ENCODE assay signal across 1 cellular context in genomic region chr18:42533010-42533409, GRCh38.
TF ChIP-seq lines count a peak whose summit lies in the region.

No MANE protein-coding gene starts in this region.

TF ChIP-seq in GM23338, 12 proteins besides CTCF, POLR2A, EP300 and RAD21:
- TF ChIP-seq ZNF462 (CRISPR knock-in tag; IDR thresholded peaks at IDR 0.05) (no peak), CREB1 (CRISPR knock-in tag; IDR thresholded peaks at IDR 0.05; ENCODE audit: low read depth) (no peak), JUNB (IDR thresholded peaks at IDR 0.05; ENCODE audit: unreplicated experiment) (no peak), EZH2phosphoT487 (IDR thresholded peaks at IDR 0.05; ENCODE audit: unreplicated experiment) (no peak), POLR2AphosphoS5 (IDR thresholded peaks at IDR 0.05; ENCODE audit: low read depth) (no peak), NANOG (IDR thresholded peaks at IDR 0.05; ENCODE audit: borderline replicate concordance) (no peak), ETS1 (IDR thresholded peaks at IDR 0.05) (no peak), ZNF114 (CRISPR knock-in tag; IDR thresholded peaks at IDR 0.05) (no peak), STAT1 (IDR thresholded peaks at IDR 0.05; ENCODE audit: unreplicated experiment) (no peak), REST (IDR thresholded peaks at IDR 0.05; ENCODE audit: unreplicated experiment) (no peak), EZH2 (IDR thresholded peaks at IDR 0.05; ENCODE audit: low read depth, unreplicated experiment) (no peak), ZNF331 (CRISPR knock-in tag; IDR thresholded peaks at IDR 0.05; ENCODE audit: low read depth) (no peak)
